9 cellular contexts compared by ENCODE assay signal in genomic region chr5:136058031-136058971, GRCh38. TPM values are rescaled to one million over a fixed set of nuclear protein-coding genes. Genes with fewer than 3 reads are reported as not detected.
DNase-seq lines count a peak whose midpoint lies in the region; ATAC-seq, FAIRE-seq and TF ChIP-seq lines count a peak whose summit lies in the region.
"Had no signal": no experiment of that assay in that cellular context is flagged by ENCODE, and none has a peak within 500 bp of the region (broad histone marks: within the 10 kb centered on the region; RNA-seq: fewer than 3 reads in every experiment).

No MANE protein-coding gene starts in this region.

- H3K9me3 ChIP-seq in tibial nerve = no peaks in the 10 kb centered on the region

- no peaks in the 10 kb centered on the region for H3K27me3 ChIP-seq in tibial nerve

- DNase-seq in HTR-8/SVneo (ENCODE audit: insufficient read length, low spot score) (peak; percentile 82), amniotic stem cell (lab: John Stamatoyannopoulos, UW) (peak; percentile 94), islet precursor cell (peak; percentile 98), tibial nerve (ENCODE audit: low spot score in 2 of 2) (peak; percentile 28 to 49)
- DNase-seq in activated naive CD4-positive, alpha-beta T cell treated with anti-CD3 and anti-CD28 coated beads for 36 hours = no peak

- H3K27ac Mint-ChIP-seq in activated naive CD4-positive, alpha-beta T cell treated with anti-CD3 and anti-CD28 coated beads for 36 hours = no peak overlapping the region

- H3K36me3 ChIP-seq in tibial nerve = peaks cover 0 to 46% (median 0%) of the 10 kb centered on the region in 3 donors

- ATAC-seq in HG03342 (IDR thresholded peaks at IDR 0.05; ENCODE audit: unreplicated experiment) = no peak
- ATAC-seq in GM19023 (IDR thresholded peaks at IDR 0.05; ENCODE audit: unreplicated experiment) = no peak

- intact Hi-C loops in activated naive CD4-positive, alpha-beta T cell treated with anti-CD3 and anti-CD28 coated beads for 36 hours (cut with micrococcal nuclease) = no loop called here

- peak in 1 of 2 donors; percentile 76 for TF ChIP-seq EP300 in tibial nerve (IDR thresholded peaks at IDR 0.05)

- TF ChIP-seq POLR2A in tibial nerve (IDR thresholded peaks at IDR 0.05) = no peak

- no peak overlapping the region for H3K4me3 Mint-ChIP-seq in activated naive CD4-positive, alpha-beta T cell treated with anti-CD3 and anti-CD28 coated beads for 36 hours
- H3K4me3 Mint-ChIP-seq: dendritic cell treated with granulocyte-macrophage colony-stimulating factor and Interleukin-4, amounts not matched to agents 40 ng/mL and 50 ng/mL, for 4 days; IgD-negative memory B cell had no signal

- peak in 4 of 5 experiments; percentile 24 to 63 (median 38) for TF ChIP-seq CTCF in tibial nerve (IDR thresholded peaks at IDR 0.05)

- no peaks in the 10 kb centered on the region for H3K9me3 Mint-ChIP-seq in activated naive CD4-positive, alpha-beta T cell treated with anti-CD3 and anti-CD28 coated beads for 36 hours
- H3K9me3 Mint-ChIP-seq: dendritic cell treated with granulocyte-macrophage colony-stimulating factor and Interleukin-4, amounts not matched to agents 40 ng/mL and 50 ng/mL, for 4 days; IgD-negative memory B cell had no signal

- FAIRE-seq in HTR-8/SVneo (lab: Jason Lieb, UNC) = peak; percentile 97

- no peaks in the 10 kb centered on the region for H3K36me3 Mint-ChIP-seq in activated naive CD4-positive, alpha-beta T cell treated with anti-CD3 and anti-CD28 coated beads for 36 hours (ENCODE audit: low read depth)
- H3K36me3 Mint-ChIP-seq: IgD-negative memory B cell had no signal

- H3K27me3 Mint-ChIP-seq in activated naive CD4-positive, alpha-beta T cell treated with anti-CD3 and anti-CD28 coated beads for 36 hours (ENCODE audit: low read depth) = no peaks in the 10 kb centered on the region
- H3K27me3 Mint-ChIP-seq: dendritic cell treated with granulocyte-macrophage colony-stimulating factor and Interleukin-4, amounts not matched to agents 40 ng/mL and 50 ng/mL, for 4 days had no signal

- no peak overlapping the region for H3K4me3 ChIP-seq in tibial nerve

- H3K4me1 ChIP-seq in tibial nerve = peaks cover 0 to 49% (median 16%) of the 10 kb centered on the region in 4 donors

- peak overlapping the region; percentile 55 to 62 (median 62) for H3K27ac ChIP-seq in tibial nerve

- CTCF ChIA-PET in activated naive CD4-positive, alpha-beta T cell treated with anti-CD3 and anti-CD28 coated beads for 36 hours (lab: Charles Lee) = no interaction called here

- 18 to 21% methylated on average over 10 of the region's 10 CpGs for WGBS in tibial nerve, 2 donors

- no peaks in the 10 kb centered on the region for H3K4me1 Mint-ChIP-seq in activated naive CD4-positive, alpha-beta T cell treated with anti-CD3 and anti-CD28 coated beads for 36 hours (ENCODE audit: low read depth)
- H3K4me1 Mint-ChIP-seq: IgD-negative memory B cell had no signal

RNA-seq across cellular contexts. Expression of gene TGFBI, which starts 29.5 kb away (rescaled TPM):
- total RNA-seq in tibial nerve = 100 to 1,000 TPM; 158 to 291 (median 212) TPM
- total RNA-seq in activated naive CD4-positive, alpha-beta T cell treated with anti-CD3 and anti-CD28 coated beads for 36 hours = not detected

Comparison
In these comparisons a context has a peak if more than half of its experiments do, and no peak if none do; other contexts are left out.
1. RNA of gene TGFBI, which starts 29.5 kb away (total RNA-seq): 158 to 291 TPM in tibial nerve; not detected in activated naive CD4-positive, alpha-beta T cell treated with anti-CD3 and anti-CD28 coated beads for 36 hours; every median in the first group is over 100 times any median in the second.